13 cellular contexts compared by ENCODE assay signal in genomic region chr18:23194969-23195957, GRCh38. TPM values are rescaled to one million over a fixed set of nuclear protein-coding genes. Genes with fewer than 3 reads are reported as not detected.
DNase-seq lines count a peak whose midpoint lies in the region; ATAC-seq and TF ChIP-seq lines count a peak whose summit lies in the region.
"Had no signal": no experiment of that assay in that cellular context is flagged by ENCODE, and none has a peak within 500 bp of the region (broad histone marks: within the 10 kb centered on the region; RNA-seq: fewer than 3 reads in every experiment).

No MANE protein-coding gene starts in this region.

- no peak for DNase-seq in GM23248
- peak; percentile 23 for DNase-seq in WERI-Rb-1
- DNase-seq in right atrium auricular region (ENCODE audit: low spot score) = no peak
- DNase-seq in NCI-H226 = no peak
- DNase-seq in AG08396 (ENCODE audit: low spot score) = no peak
- DNase-seq: activated CD8-positive, alpha-beta T cell treated with anti-CD3 and anti-CD28 coated beads, Interleukin-2, amount 10 ng/mL, durations not matched to agents 7 days and 5 days; activated naive CD4-positive, alpha-beta T cell treated with anti-CD3 and anti-CD28 coated beads for 36 hours; cerebellar nuclear complex; NCI-H1436; SJCRH30 had no signal

- H3F3A ChIP-seq in GM23248 (ENCODE audit: insufficient read depth) = peaks cover 4% of the 10 kb centered on the region; the same call in 1 of the 2 replicates

- H3K9me2 ChIP-seq in GM23248 (ENCODE audit: insufficient read depth) = no peaks in the 10 kb centered on the region

- peaks cover 21% of the 10 kb centered on the region for H3K4me1 ChIP-seq in GM23248 (ENCODE audit: insufficient read depth)
- H3K4me1 ChIP-seq in right atrium auricular region = no peaks in the 10 kb centered on the region
- peaks cover 6 to 36% (median 23%) of the 10 kb centered on the region in 5 donors for H3K4me1 ChIP-seq in subcutaneous abdominal adipose tissue (ENCODE audit: control insufficient read depth in 5 of 5, insufficient read depth in 5 of 5, low read length in 5 of 5)

- H3K4me3 ChIP-seq in GM23248 = no peak overlapping the region
- H3K4me3 ChIP-seq in WERI-Rb-1 (ENCODE audit: low read depth, low read length) = no peak overlapping the region
- no peak overlapping the region for H3K4me3 ChIP-seq in right atrium auricular region
- H3K4me3 ChIP-seq in subcutaneous abdominal adipose tissue (ENCODE audit: low read depth in 1 of 5, low read length in 5 of 5) = peak overlapping the region in 1 of 5 donors; percentile 48
- H3K4me3 ChIP-seq: SJCRH30 had no signal

- in situ Hi-C loops in GM23248 (cut with MboI) = no loop called here

- 74% methylated on average over 9 of the region's 9 CpGs for WGBS in GM23248 (ENCODE audit: low coverage in 1 of 2, low lambda C conversion rate in 2 of 2, missing lambda C conversion rate in 2 of 2), 2 experiments

- H3K36me3 ChIP-seq in GM23248 (ENCODE audit: low read depth) (no peaks in the 10 kb centered on the region), WERI-Rb-1 (no peaks in the 10 kb centered on the region), right atrium auricular region (no peaks in the 10 kb centered on the region), subcutaneous abdominal adipose tissue (ENCODE audit: control insufficient read depth in 5 of 5, insufficient read depth in 5 of 5, low read length in 5 of 5) (peaks cover 13 to 35% (median 25%) of the 10 kb centered on the region in 5 donors)
- H3K36me3 ChIP-seq: SJCRH30 had no signal

- H3K79me2 ChIP-seq in GM23248 (ENCODE audit: insufficient read depth) = no peaks in the 10 kb centered on the region

- H3K4me2 ChIP-seq in GM23248 (ENCODE audit: unreplicated experiment) = peak overlapping the region; percentile 69

- H3K9ac ChIP-seq in GM23248 (no peak overlapping the region), subcutaneous abdominal adipose tissue (ENCODE audit: low read length in 5 of 5) (no peak overlapping the region)

- H3K27me3 ChIP-seq in GM23248 (replicated peaks; ENCODE audit: insufficient read depth) = no peaks in the 10 kb centered on the region
- H3K27me3 ChIP-seq in WERI-Rb-1 (ENCODE audit: insufficient read depth, low read depth, severe bottlenecking) = no peaks in the 10 kb centered on the region
- no peaks in the 10 kb centered on the region for H3K27me3 ChIP-seq in right atrium auricular region
- H3K27me3 ChIP-seq in subcutaneous abdominal adipose tissue (ENCODE audit: control insufficient read depth in 5 of 5, insufficient read depth in 4 of 5, low read length in 5 of 5) = no peaks in the 10 kb centered on the region
- H3K27me3 ChIP-seq: SJCRH30 had no signal

- no peaks in the 10 kb centered on the region for H4K20me1 ChIP-seq in GM23248 (ENCODE audit: insufficient read depth)

- TF ChIP-seq CTCF in WERI-Rb-1 (IDR thresholded peaks at IDR 0.05; ENCODE audit: low read depth, low read length) = no peak
- no peak for TF ChIP-seq CTCF in right atrium auricular region (IDR thresholded peaks at IDR 0.05)

- H2AFZ ChIP-seq in GM23248 = peak overlapping the region; percentile 36; the same call in 1 of the 2 replicates

- H3K9me3 ChIP-seq in GM23248 (ENCODE audit: low read depth) = no peaks in the 10 kb centered on the region
- H3K9me3 ChIP-seq in WERI-Rb-1 (ENCODE audit: severe bottlenecking) = no peaks in the 10 kb centered on the region
- no peaks in the 10 kb centered on the region for H3K9me3 ChIP-seq in right atrium auricular region
- no peaks in the 10 kb centered on the region for H3K9me3 ChIP-seq in subcutaneous abdominal adipose tissue (ENCODE audit: control insufficient read depth in 5 of 5, low read length in 5 of 5)
- H3K9me3 ChIP-seq: SJCRH30 had no signal

- ATAC-seq in HG03460 (IDR thresholded peaks at IDR 0.05; ENCODE audit: unreplicated experiment) = no peak
- no peak for ATAC-seq in HG03520 (IDR thresholded peaks at IDR 0.05; ENCODE audit: unreplicated experiment)
- ATAC-seq: activated CD8-positive, alpha-beta T cell treated with anti-CD3 and anti-CD28 coated beads, Interleukin-2, amount 10 ng/mL, durations not matched to agents 7 days and 5 days had no signal

- no peak overlapping the region for H3K27ac ChIP-seq in GM23248
- no peak overlapping the region; the same call in 1 of the 2 replicates for H3K27ac ChIP-seq in WERI-Rb-1
- H3K27ac ChIP-seq in right atrium auricular region = peak overlapping the region; percentile 23 to 45
- peak overlapping the region; percentile 43 for H3K27ac ChIP-seq in subcutaneous abdominal adipose tissue (ENCODE audit: low read depth, low read length)
- H3K27ac ChIP-seq: SJCRH30 had no signal

RNA-seq across cellular contexts. Expression of gene CABLES1, which starts 60.0 kb away (rescaled TPM):
- 5.7 and 8.9 TPM in 2 replicates for total RNA-seq in GM23248 (2014; rRNA removed; shearing (Covaris generic))
- 1.3 and 2.4 TPM in 2 replicates for polyA plus RNA-seq in GM23248 (2016; fragmentation: Nextera tagmentation; extraction: Ambion mirVana)
- total RNA-seq in right atrium auricular region = 1 to 10 TPM; 5.4 to 6.9 TPM

Comparison
In these comparisons a context has a peak if more than half of its experiments do, and no peak if none do; other contexts are left out.
1. H3K27ac ChIP-seq: peak in right atrium auricular region (2 of 2) and subcutaneous abdominal adipose tissue (single experiment); none in GM23248 (single experiment) and WERI-Rb-1 (single experiment).